Comparison of ENCODE assay signal across 7 cellular contexts in the genomic region with DNA sequence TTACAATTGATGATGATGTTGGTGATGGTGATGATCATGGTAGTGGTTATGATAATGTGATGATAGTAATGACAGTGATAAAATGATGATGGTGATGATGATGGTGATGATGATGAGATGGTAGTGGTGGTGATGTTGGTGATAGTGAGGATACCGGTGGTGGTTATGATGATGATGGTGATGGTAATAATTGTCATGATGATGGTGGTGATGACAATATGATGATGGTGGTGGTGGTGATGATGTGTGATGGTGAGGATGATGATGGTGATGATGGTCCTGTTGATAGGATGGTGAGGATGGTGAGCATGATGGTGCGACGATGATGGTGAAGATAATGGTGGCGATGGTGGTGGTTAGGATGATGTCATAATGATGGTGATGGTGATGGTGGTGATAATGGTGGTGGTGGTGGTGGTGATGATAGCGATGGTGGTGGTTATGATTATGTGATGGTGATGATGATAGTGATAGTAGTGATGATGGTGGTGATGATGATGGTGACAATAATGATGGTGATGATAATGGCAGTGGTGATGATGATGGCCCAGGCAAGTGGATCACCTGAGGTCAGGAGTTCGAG.
"Had no signal": no experiment of that assay in that cellular context is flagged by ENCODE, and none has a peak within 500 bp of the region (broad histone marks: within the 10 kb centered on the region; RNA-seq: fewer than 3 reads in every experiment).

No MANE protein-coding gene starts in this region.

- H3K4me3 ChIP-seq: GM23338, HAP-1, K562 had no signal

- H3K4me2 ChIP-seq: GM23338 had no signal

- ATAC-seq: GM23338, HCT116, K562 had no signal

- H3K36me3 ChIP-seq: HAP-1 had no signal

- H2AFZ ChIP-seq: GM23338 had no signal

- H3K4me1 ChIP-seq: HAP-1 had no signal

- H3K9me3 ChIP-seq: HAP-1 had no signal

- FAIRE-seq: K562 had no signal

- DNase-seq: H7, KG1 had no signal

- H3K27ac ChIP-seq: HL-60 had no signal
